Comparison of ENCODE assay signal across 19 cellular contexts in genomic region chr19:41133260-41133659, GRCh38. TPM values are rescaled to one million over a fixed set of nuclear protein-coding genes. Genes with fewer than 3 reads are reported as not detected.
"Had no signal": no experiment of that assay in that cellular context is flagged by ENCODE, and none has a peak within 500 bp of the region (broad histone marks: within the 10 kb centered on the region; RNA-seq: fewer than 3 reads in every experiment).

No MANE protein-coding gene starts in this region.

- H3K27me3 ChIP-seq: uterus had no signal

- H3K9me3 ChIP-seq: stomach, thoracic aorta, uterus had no signal

- H3K36me3 ChIP-seq: stomach, thoracic aorta, uterus had no signal

- H3K27me3 Mint-ChIP-seq: activated CD4-positive, alpha-beta memory T cell treated with anti-CD3 and anti-CD28 coated beads for 36 hours had no signal

- DNase-seq: activated CD4-positive, alpha-beta memory T cell treated with anti-CD3 and anti-CD28 coated beads for 36 hours; activated naive CD4-positive, alpha-beta T cell; activated T-cell treated with anti-CD3 and anti-CD28 coated beads, Interleukin-2, amount 50 U/mL, for 48 hours; caudate nucleus; effector CD4-positive, alpha-beta T cell; hippocampal formation; midbrain; naive B cell; stimulated activated CD4-positive, alpha-beta T cell treated with anti-CD3 and anti-CD28 coated beads, Interleukin-15, amount 100 ng/mL, for 24 hours; stimulated activated CD4-positive, alpha-beta T cell treated with anti-CD3 and anti-CD28 coated beads, Interleukin-4, amount 100 ng/mL, for 24 hours; stomach; T-helper 9 cell; uterus had no signal

- H3K4me3 ChIP-seq: coronary artery, lung, stomach, thoracic aorta, uterus had no signal

- H3K27ac Mint-ChIP-seq: activated CD4-positive, alpha-beta memory T cell treated with anti-CD3 and anti-CD28 coated beads for 36 hours had no signal

- H3K4me1 ChIP-seq: uterus had no signal

- H3K9me3 Mint-ChIP-seq: activated CD4-positive, alpha-beta memory T cell treated with anti-CD3 and anti-CD28 coated beads for 36 hours; naive B cell had no signal

- H3K27ac ChIP-seq: coronary artery, epithelial cell of prostate, stomach, thoracic aorta, uterus had no signal

- H3K36me3 Mint-ChIP-seq: activated CD4-positive, alpha-beta memory T cell treated with anti-CD3 and anti-CD28 coated beads for 36 hours had no signal

RNA-seq across cellular contexts. Expression of gene CYP2F1, which starts 19.0 kb away (rescaled TPM):
- total RNA-seq: activated CD4-positive, alpha-beta memory T cell treated with anti-CD3 and anti-CD28 coated beads for 36 hours; osteoblast; stomach; thoracic aorta; uterus had no signal
- polyA plus RNA-seq: adipose tissue had no signal

RNA-seq across cellular contexts. Expression of gene CYP2A13, which starts 45.0 kb away (rescaled TPM):
- total RNA-seq: activated CD4-positive, alpha-beta memory T cell treated with anti-CD3 and anti-CD28 coated beads for 36 hours; osteoblast; stomach; thoracic aorta; uterus had no signal
- polyA plus RNA-seq: adipose tissue, stomach had no signal

RNA-seq across cellular contexts. Expression of gene CYP2S1, which starts 59.8 kb away (rescaled TPM):
- total RNA-seq: osteoblast had no signal
